In the genomic region with DNA sequence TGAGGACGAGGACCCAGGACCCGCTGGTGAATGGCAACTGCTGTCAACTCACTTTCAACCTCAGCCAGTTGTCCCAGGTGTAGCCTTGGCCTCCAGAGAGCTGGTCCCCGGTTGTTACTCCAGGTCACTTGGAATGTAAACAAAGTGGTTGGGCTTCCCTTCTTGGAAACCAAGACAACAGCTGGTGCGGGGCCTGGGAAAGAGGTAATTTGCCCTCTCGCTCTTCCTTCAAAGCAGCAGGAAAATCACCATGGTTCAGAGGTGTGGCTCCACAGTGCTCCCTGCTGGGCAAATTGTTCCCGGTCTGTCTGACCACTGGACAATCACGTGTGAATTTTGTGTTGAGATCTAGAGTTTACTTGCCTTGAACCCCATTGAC, we compare ENCODE assay signal across 8 cellular contexts. TPM values are rescaled to one million over a fixed set of nuclear protein-coding genes. Genes with fewer than 3 reads are reported as not detected.
A peak's percentile ranks its signal among the peaks of the same experiment; 100 is the strongest.
DNase-seq lines count a peak whose midpoint lies in the region; ATAC-seq lines count a peak whose summit lies in the region.

No MANE protein-coding gene starts in this region.

- no peaks in the 10 kb centered on the region for H3K4me1 ChIP-seq in trophoblast cell (ENCODE audit: control insufficient read depth in 1 of 2, insufficient read depth in 2 of 2, low read length in 2 of 2)

- H3K4ac ChIP-seq in trophoblast cell (ENCODE audit: low read depth, low read length) = no peak overlapping the region

- ATAC-seq in HG02678 (IDR thresholded peaks at IDR 0.05; ENCODE audit: unreplicated experiment) (no peak), HG03565 (IDR thresholded peaks at IDR 0.05; ENCODE audit: unreplicated experiment) (no peak)

- H3K27me3 ChIP-seq in MG63 (no peaks in the 10 kb centered on the region), trophoblast cell (ENCODE audit: insufficient read depth, low read length) (no peaks in the 10 kb centered on the region)

- no peak overlapping the region for H2AK5ac ChIP-seq in trophoblast cell (ENCODE audit: low read length)

- no peak overlapping the region for H3K4me3 Mint-ChIP-seq in activated T-helper 1 cell treated with anti-CD3 and anti-CD28 coated beads, Interleukin-12 subunit alpha, Interleukin-12 subunit beta, Interleukin-2, Interleukin-4 antibody, amounts not matched to agents 30 ng/mL and 10 ng/mL and 1 ng/mL, durations not matched to agents 14 hours and 24 hours and 36 hours

- no peak overlapping the region for H2BK5ac ChIP-seq in trophoblast cell (ENCODE audit: low read depth, low read length, poor library complexity)

- no peaks in the 10 kb centered on the region for H3K9me3 Mint-ChIP-seq in activated T-helper 1 cell treated with anti-CD3 and anti-CD28 coated beads, Interleukin-12 subunit alpha, Interleukin-12 subunit beta, Interleukin-2, Interleukin-4 antibody, amounts not matched to agents 30 ng/mL and 10 ng/mL and 1 ng/mL, durations not matched to agents 14 hours and 24 hours and 36 hours

- no peak overlapping the region for H4K8ac ChIP-seq in trophoblast cell (ENCODE audit: low read depth, low read length)

- H3K18ac ChIP-seq in trophoblast cell (ENCODE audit: low read length) = no peak overlapping the region

- H2AFZ ChIP-seq in trophoblast cell (ENCODE audit: insufficient read depth, low read length, poor library complexity) = no peak overlapping the region

- no peak overlapping the region for H3K9ac ChIP-seq in trophoblast cell (ENCODE audit: low read length)

- intact Hi-C loops in activated T-helper 1 cell treated with anti-CD3 and anti-CD28 coated beads, Interleukin-12 subunit alpha, Interleukin-12 subunit beta, Interleukin-2, Interleukin-4 antibody, amounts not matched to agents 30 ng/mL and 10 ng/mL and 1 ng/mL, durations not matched to agents 14 hours and 24 hours and 36 hours (cut with micrococcal nuclease) = no loop called here

- no peaks in the 10 kb centered on the region for H3K79me2 ChIP-seq in trophoblast cell (ENCODE audit: control insufficient read depth, insufficient read depth, low read length, poor library complexity)

- H3K27me3 Mint-ChIP-seq in activated T-helper 1 cell treated with anti-CD3 and anti-CD28 coated beads, Interleukin-12 subunit alpha, Interleukin-12 subunit beta, Interleukin-2, Interleukin-4 antibody, amounts not matched to agents 30 ng/mL and 10 ng/mL and 1 ng/mL, durations not matched to agents 14 hours and 24 hours and 36 hours (ENCODE audit: insufficient read depth) = peaks cover 20% of the 10 kb centered on the region

- no peak overlapping the region for H4K12ac ChIP-seq in trophoblast cell (ENCODE audit: low read depth, low read length)

- no peaks in the 10 kb centered on the region for H3K36me3 Mint-ChIP-seq in activated T-helper 1 cell treated with anti-CD3 and anti-CD28 coated beads, Interleukin-12 subunit alpha, Interleukin-12 subunit beta, Interleukin-2, Interleukin-4 antibody, amounts not matched to agents 30 ng/mL and 10 ng/mL and 1 ng/mL, durations not matched to agents 14 hours and 24 hours and 36 hours (ENCODE audit: low read depth)

- H3K4me2 ChIP-seq in trophoblast cell (ENCODE audit: low read length) = no peak overlapping the region

- no peak overlapping the region for H2BK120ac ChIP-seq in trophoblast cell (ENCODE audit: insufficient read depth, low read length, poor library complexity)

- no peaks in the 10 kb centered on the region for H3K4me1 Mint-ChIP-seq in activated T-helper 1 cell treated with anti-CD3 and anti-CD28 coated beads, Interleukin-12 subunit alpha, Interleukin-12 subunit beta, Interleukin-2, Interleukin-4 antibody, amounts not matched to agents 30 ng/mL and 10 ng/mL and 1 ng/mL, durations not matched to agents 14 hours and 24 hours and 36 hours (ENCODE audit: low read depth)

- H3K79me1 ChIP-seq in trophoblast cell (ENCODE audit: low read length) = no peaks in the 10 kb centered on the region

- H3K4me3 ChIP-seq in MG63 (no peak overlapping the region), trophoblast cell (ENCODE audit: low read depth, low read length) (no peak overlapping the region)

- DNase-seq in SIG-M5 treated with dmso at 0.1 percent for 504 hours (lab: John Stamatoyannopoulos, UW; ENCODE audit: unreplicated experiment) (peak; percentile 5), SIG-M5 (lab: John Stamatoyannopoulos, UW) (no peak), MG63 (peak; percentile 29), ecto neural progenitor cell (ENCODE audit: low spot score) (peak; percentile 67), trophoblast cell (peak; percentile 57 to 73)
- no peak for DNase-seq in activated T-helper 1 cell treated with anti-CD3 and anti-CD28 coated beads, Interleukin-12 subunit alpha, Interleukin-12 subunit beta, Interleukin-2, Interleukin-4 antibody, amounts not matched to agents 30 ng/mL and 10 ng/mL and 1 ng/mL, durations not matched to agents 14 hours and 24 hours and 36 hours (ENCODE audit: low spot score)

- no peak overlapping the region for H4K91ac ChIP-seq in trophoblast cell (ENCODE audit: low read depth, low read length)

- H3K14ac ChIP-seq in trophoblast cell (ENCODE audit: low read length) = no peak overlapping the region

- no peak overlapping the region for H2BK12ac ChIP-seq in trophoblast cell (ENCODE audit: low read length)

- H3K36me3 ChIP-seq in MG63 (no peaks in the 10 kb centered on the region; the same call in 1 of the 2 replicates), trophoblast cell (ENCODE audit: control insufficient read depth in 1 of 2, insufficient read depth in 2 of 2, low read length in 2 of 2) (no peaks in the 10 kb centered on the region)

- H3K9me3 ChIP-seq in MG63 = no peaks in the 10 kb centered on the region; the same call in 1 of the 2 replicates
- no peaks in the 10 kb centered on the region for H3K9me3 ChIP-seq in trophoblast cell (ENCODE audit: insufficient read depth, low read depth, low read length)

- no CpG with 5 or more reads among the region's 7 CpGs for WGBS in trophoblast cell (ENCODE audit: extremely low coverage, insufficient coverage, insufficient read length)

- H3K23ac ChIP-seq in trophoblast cell (ENCODE audit: low read length) = no peak overlapping the region

- no peak overlapping the region for H3K27ac ChIP-seq in trophoblast cell (ENCODE audit: low read depth, low read length)

- no peak overlapping the region for H3K27ac Mint-ChIP-seq in activated T-helper 1 cell treated with anti-CD3 and anti-CD28 coated beads, Interleukin-12 subunit alpha, Interleukin-12 subunit beta, Interleukin-2, Interleukin-4 antibody, amounts not matched to agents 30 ng/mL and 10 ng/mL and 1 ng/mL, durations not matched to agents 14 hours and 24 hours and 36 hours

RNA-seq across cellular contexts. Expression of gene SLC1A2, which starts 15.0 kb away (rescaled TPM):
- total RNA-seq in MG63 (2014; rRNA removed; shearing (Covaris generic); ENCODE audit: low replicate concordance) = 0.57 TPM in 1 of 2 replicates, not detected in the other
- polyA plus RNA-seq in trophoblast cell (2013) = 2.4 and 2.6 TPM in 2 replicates
- not detected in 2 replicates for total RNA-seq in activated T-helper 1 cell treated with anti-CD3 and anti-CD28 coated beads, Interleukin-12 subunit alpha, Interleukin-12 subunit beta, Interleukin-2, Interleukin-4 antibody, amounts not matched to agents 30 ng/mL and 10 ng/mL and 1 ng/mL, durations not matched to agents 14 hours and 24 hours and 36 hours

Comparison
In these comparisons a context has a peak if more than half of its experiments do, and no peak if none do; other contexts are left out.
1. DNase-seq: peak in SIG-M5 treated with dmso at 0.1 percent for 504 hours (single experiment), MG63 (single experiment), ecto neural progenitor cell (single experiment) and trophoblast cell (2 of 2); none in SIG-M5 (single experiment) and activated T-helper 1 cell treated with anti-CD3 and anti-CD28 coated beads, Interleukin-12 subunit alpha, Interleukin-12 subunit beta, Interleukin-2, Interleukin-4 antibody, amounts not matched to agents 30 ng/mL and 10 ng/mL and 1 ng/mL, durations not matched to agents 14 hours and 24 hours and 36 hours (single experiment).